Comparison of ENCODE assay signal across 22 cellular contexts in the genomic region with DNA sequence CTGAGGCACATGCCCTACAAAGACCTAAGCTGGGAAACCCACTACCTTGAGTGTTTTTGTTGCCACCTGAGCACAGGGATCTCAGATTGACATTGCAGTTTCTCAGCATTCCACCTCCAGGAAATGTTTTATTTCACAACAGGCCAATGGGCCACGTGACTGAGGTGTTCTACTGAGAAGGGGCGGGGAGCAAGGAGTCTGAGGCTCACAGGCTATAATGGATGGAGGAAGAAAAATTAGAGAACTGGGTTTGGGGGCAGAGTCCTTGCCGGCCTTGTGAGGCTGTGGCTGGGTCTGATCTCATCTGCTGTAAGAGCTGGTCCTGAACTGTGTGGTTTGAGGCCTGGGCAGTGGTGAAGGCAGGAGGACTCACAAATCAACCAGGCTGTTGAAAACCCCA. TPM values are rescaled to one million over a fixed set of nuclear protein-coding genes. Genes with fewer than 3 reads are reported as not detected.
DNase-seq lines count a peak whose midpoint lies in the region; ATAC-seq and TF ChIP-seq lines count a peak whose summit lies in the region.
"Had no signal": no experiment of that assay in that cellular context is flagged by ENCODE, and none has a peak within 500 bp of the region (broad histone marks: within the 10 kb centered on the region; RNA-seq: fewer than 3 reads in every experiment).

No MANE protein-coding gene starts in this region.

- ATAC-seq in left colon (peak; percentile 76), GM19397 (IDR thresholded peaks at IDR 0.05; ENCODE audit: unreplicated experiment) (no peak)
- ATAC-seq: GM12878 had no signal

- POLR2A ChIA-PET in OCI-LY7 (lab: Charles Lee) = interaction anchor here (0.7 to 1.1 kb wide), 2 partner anchors 75 to 107 kb away, joined by 6 to 7 read pairs; no protein-coding TSS in a partner anchor

- BruUV-seq in OCI-LY7 (replicated peaks; lab: Mats Ljungman, UMichigan) = no TSS peak

- no peak overlapping the region for H3K9ac ChIP-seq in BLaER1 treated with 17β-estradiol and CSF1 and Interleukin-3, amounts not matched to agents 10 nM and 100 nM

- no peaks in the 10 kb centered on the region for H4K20me1 ChIP-seq in BLaER1 treated with 17β-estradiol and CSF1 and Interleukin-3, amounts not matched to agents 10 nM and 100 nM
- H4K20me1 ChIP-seq in OCI-LY7 (ENCODE audit: insufficient read depth, low read length) = no peaks in the 10 kb centered on the region

- H3K79me2 ChIP-seq in OCI-LY7 (ENCODE audit: insufficient read depth, low read depth, low read length) = no peaks in the 10 kb centered on the region

- H3K27me3 ChIP-seq in BLaER1 treated with 17β-estradiol and CSF1 and Interleukin-3, amounts not matched to agents 10 nM and 100 nM = no peaks in the 10 kb centered on the region
- H3K27me3 ChIP-seq: BE2C, MG63 had no signal

- CTCF ChIA-PET in OCI-LY7 (lab: Charles Lee; ENCODE audit: unreplicated experiment) = no interaction called here

- H3K27ac ChIP-seq in BLaER1 treated with 17β-estradiol and CSF1 and Interleukin-3, amounts not matched to agents 10 nM and 100 nM = peak overlapping the region in 7 of 11 experiments; percentile 75 to 86 (median 81); a peak in 12 of 22 replicates
- no peak overlapping the region for H3K27ac ChIP-seq in OCI-LY7 (ENCODE audit: low read depth, low read length, poor library complexity, severe bottlenecking)

- H3K4me1 ChIP-seq in BLaER1 treated with 17β-estradiol and CSF1 and Interleukin-3, amounts not matched to agents 10 nM and 100 nM = peaks cover 40 to 59% (median 52%) of the 10 kb centered on the region in 10 experiments
- no peaks in the 10 kb centered on the region for H3K4me1 ChIP-seq in OCI-LY7 (ENCODE audit: insufficient read depth, low read length, poor library complexity, severe bottlenecking)

- peak overlapping the region; percentile 71 to 93 (median 84); a peak in 20 of 22 replicates for H3K4me2 ChIP-seq in BLaER1 treated with 17β-estradiol and CSF1 and Interleukin-3, amounts not matched to agents 10 nM and 100 nM
- H3K4me2 ChIP-seq in OCI-LY7 (ENCODE audit: low read length) = no peak overlapping the region

- peak; percentile 98 for DNase-seq in MV-4-11 (lab: John Stamatoyannopoulos, UW)
- DNase-seq in SKM-1 (lab: John Stamatoyannopoulos, UW; ENCODE audit: unreplicated experiment) = peak; percentile 27
- peak in 1 of 2 donors; percentile 7 for DNase-seq in left colon
- no peak for DNase-seq in posterior cingulate gyrus
- no peak for DNase-seq in GM20000 (ENCODE audit: low spot score)
- DNase-seq in OCI-LY7 (ENCODE audit: low spot score) = no peak
- DNase-seq: BE2C; CD4-positive, alpha-beta memory T cell; GF-D8; GOT3; Karpas-422; MG63; NCI-H1417; NCI-H187 treated with DMSO at 0.1 percent for 48 hours; NCI-H226; NCI-H524; NCI-H82; SHP77 treated with DMSO at 0.1 percent for 48 hours had no signal

- no peak overlapping the region for H2AFZ ChIP-seq in OCI-LY7 (ENCODE audit: low read length)

- no peaks in the 10 kb centered on the region for H3K9me2 ChIP-seq in OCI-LY7 (ENCODE audit: insufficient read depth, low read length)

- peak overlapping the region in 2 of 10 experiments; percentile 2 to 14; a peak in 1 of 20 replicates for H3K4me3 ChIP-seq in BLaER1 treated with 17β-estradiol and CSF1 and Interleukin-3, amounts not matched to agents 10 nM and 100 nM
- H3K4me3 ChIP-seq in OCI-LY7 (ENCODE audit: low read depth, low read length, poor library complexity, severe bottlenecking) = no peak overlapping the region
- H3K4me3 ChIP-seq: GM12878, MG63 had no signal

- TF ChIP-seq CTCF in GM20000 (IDR thresholded peaks at IDR 0.05; ENCODE audit: extremely low read depth, missing control alignments) (no peak), OCI-LY7 (conservative IDR thresholded peaks at IDR 0.05; ENCODE audit: low read length) (no peak)

- intact Hi-C loops in left colon (cut with DNase I, micrococcal nuclease) = no loop called here
- intact Hi-C loops in posterior cingulate gyrus (cut with DNase I) = no loop called here
- intact Hi-C loops in OCI-LY7 (cut with micrococcal nuclease; ENCODE audit: unreplicated experiment) = no loop called here

- peaks cover 0 to 22% (median 16%) of the 10 kb centered on the region in 11 experiments; a peak in 11 of 22 replicates for H3K9me3 ChIP-seq in BLaER1 treated with 17β-estradiol and CSF1 and Interleukin-3, amounts not matched to agents 10 nM and 100 nM (replicated peaks in 1 of 11)
- H3K9me3 ChIP-seq in OCI-LY7 (ENCODE audit: low read length) = no peaks in the 10 kb centered on the region
- H3K9me3 ChIP-seq: BE2C, MG63 had no signal

- H3K36me3 ChIP-seq in BLaER1 treated with 17β-estradiol and CSF1 and Interleukin-3, amounts not matched to agents 10 nM and 100 nM = no peaks in the 10 kb centered on the region
- no peaks in the 10 kb centered on the region for H3K36me3 ChIP-seq in OCI-LY7 (ENCODE audit: insufficient read depth, low read length)
- H3K36me3 ChIP-seq: BE2C, MG63 had no signal

RNA-seq across cellular contexts. Expression of a gene that starts 40.7 kb away (rescaled TPM):
- total RNA-seq in left colon = 1 to 10 TPM; 7.5 to 7.7 TPM
- total RNA-seq in OCI-LY7 (2014; rRNA removed; shearing (Covaris generic)) = 15.9 and 19.6 TPM in 2 replicates
- 15.5 and 16.7 TPM in 2 replicates for total RNA-seq in OCI-LY7 (2022)

RNA-seq across cellular contexts. Expression of a gene that starts 46.4 kb away (rescaled TPM):
- total RNA-seq in left colon = under 1 TPM; 0.43 to 0.59 TPM
- not detected in 2 replicates for total RNA-seq in OCI-LY7 (2014; rRNA removed; shearing (Covaris generic))
- total RNA-seq in OCI-LY7 (2022) = not detected in 2 replicates
- total RNA-seq: CD4-positive, alpha-beta memory T cell; GM12878; RPMI7951 had no signal

RNA-seq across cellular contexts. Expression of a gene that starts 53.5 kb away (rescaled TPM):
- not detected for total RNA-seq in left colon
- not detected in 2 replicates for total RNA-seq in OCI-LY7 (2014; rRNA removed; shearing (Covaris generic))
- not detected in 2 replicates for total RNA-seq in OCI-LY7 (2022)
- total RNA-seq: CD4-positive, alpha-beta memory T cell; GM12878; RPMI7951 had no signal

Comparison
In these comparisons a context has a peak if more than half of its experiments do, and no peak if none do; other contexts are left out.
1. DNase-seq: peak in MV-4-11 (single experiment) and SKM-1 (single experiment); none in posterior cingulate gyrus (0 of 10), GM20000 (single experiment) and OCI-LY7 (single experiment).